Comparison of ENCODE assay signal across 10 cellular contexts in genomic region chr11:45178890-45179663, GRCh38. TPM values are rescaled to one million over a fixed set of nuclear protein-coding genes. Genes with fewer than 3 reads are reported as not detected.
A peak's percentile ranks its signal among the peaks of the same experiment; 100 is the strongest.
DNase-seq lines count a peak whose midpoint lies in the region; ATAC-seq, FAIRE-seq and TF ChIP-seq lines count a peak whose summit lies in the region.
"Had no signal": no experiment of that assay in that cellular context is flagged by ENCODE, and none has a peak within 500 bp of the region (broad histone marks: within the 10 kb centered on the region; RNA-seq: fewer than 3 reads in every experiment).

No MANE protein-coding gene starts in this region.

- ATAC-seq in HepG2: no peak
- no peak for ATAC-seq in right lobe of liver
- no peak for ATAC-seq in GM18505 (IDR thresholded peaks at IDR 0.05; ENCODE audit: unreplicated experiment)
- no peak for ATAC-seq in GM18867 (IDR thresholded peaks at IDR 0.05; ENCODE audit: unreplicated experiment)

- H3K4me3 ChIP-seq in HepG2 (replicated peaks in 1 of 3; ENCODE audit: insufficient read depth in 1 of 3, low read depth in 2 of 3, low read length in 3 of 3) (no peak overlapping the region), right lobe of liver (no peak overlapping the region), muscle layer of duodenum (ENCODE audit: low read depth in 1 of 2, low read length in 2 of 2) (peak overlapping the region in 1 of 2 donors; percentile 57)

- TF ChIP-seq CTCF in HepG2 (CRISPR knock-in tag; IDR thresholded peaks at IDR 0.05) (no peak), right lobe of liver (IDR thresholded peaks at IDR 0.05) (no peak)

- no peaks in the 10 kb centered on the region for H3K9me3 ChIP-seq in HepG2 (ENCODE audit: low read length)
- no peaks in the 10 kb centered on the region for H3K9me3 ChIP-seq in right lobe of liver
- no peaks in the 10 kb centered on the region for H3K9me3 ChIP-seq in muscle layer of duodenum (ENCODE audit: control insufficient read depth in 1 of 2, low read length in 2 of 2)

- in situ Hi-C loops in HepG2 (cut with HindIII; ENCODE audit: extremely low pct_ligation_motif_present, low pct_unique_long_range_greater_than_20kb): no loop called here

- H3K36me3 ChIP-seq in HepG2 (replicated peaks in 1 of 2; ENCODE audit: control insufficient read depth in 1 of 2, insufficient read depth in 2 of 2, low read length in 2 of 2) (peaks cover 4 to 9% of the 10 kb centered on the region in 2 experiments; a peak in 4 of 5 replicates), right lobe of liver (no peaks in the 10 kb centered on the region), muscle layer of duodenum (ENCODE audit: control insufficient read depth in 1 of 2, insufficient read depth in 2 of 2, low read length in 2 of 2) (peaks cover 12 to 13% of the 10 kb centered on the region in 2 donors)

- DNase-seq in HepG2 (ENCODE audit: low spot score): no peak
- no peak for DNase-seq in right lobe of liver
- DNase-seq in caudate nucleus (lab: John Stamatoyannopoulos, UW): peak in 7 of 61 donors; percentile 36 to 93 (median 58)
- DNase-seq in T-helper 1 cell: no peak
- DNase-seq in NCI-H510A (lab: John Stamatoyannopoulos, UW): no peak
- DNase-seq: activated T-cell treated with anti-CD3 and anti-CD28 coated beads, Interleukin-2, amount 50 U/mL, for 4 hours; COR-L47 had no signal

- H3K27me3 ChIP-seq in HepG2 (ENCODE audit: control insufficient read depth in 1 of 2, insufficient read depth in 2 of 2, low read length in 2 of 2) (no peaks in the 10 kb centered on the region; a peak in 1 of 5 replicates), right lobe of liver (no peaks in the 10 kb centered on the region), muscle layer of duodenum (ENCODE audit: low read depth, low read length) (no peaks in the 10 kb centered on the region)

- H3K4me1 ChIP-seq in HepG2 (ENCODE audit: insufficient read depth, low read length) (peaks cover 16% of the 10 kb centered on the region), right lobe of liver (peaks cover 0 to 17% (median 2%) of the 10 kb centered on the region in 4 donors), muscle layer of duodenum (ENCODE audit: control insufficient read depth in 1 of 2, insufficient read depth in 2 of 2, low read length in 2 of 2) (peaks cover 7 to 20% of the 10 kb centered on the region in 2 donors)

- WGBS in HepG2 (ENCODE audit: low lambda C conversion rate): 93% methylated on average over 8 of the region's 8 CpGs
- WGBS in right lobe of liver (ENCODE audit: insufficient coverage, low coverage, low lambda C conversion rate, missing lambda C conversion rate): 86% methylated on average over 6 of the region's 8 CpGs

- POLR2A ChIA-PET in HepG2 (lab: Yijun Ruan, JAX): interaction anchor here (1.3 kb wide), 1 partner anchor 24 kb away, joined by 3 read pairs; no protein-coding TSS in a partner anchor

- H3K9ac ChIP-seq in HepG2 (ENCODE audit: insufficient read depth, low read depth, low read length): no peak overlapping the region

- FAIRE-seq in HepG2 (lab: Jason Lieb, UNC): no peak

- no peak for TF ChIP-seq POLR2A in HepG2 (IDR thresholded peaks at IDR 0.05; ENCODE audit: insufficient read depth in 1 of 2, low read depth in 2 of 2, low read length in 2 of 2)
- TF ChIP-seq POLR2A in right lobe of liver (IDR thresholded peaks at IDR 0.05): no peak
- no peak for TF ChIP-seq POLR2A in GM18505 (IDR thresholded peaks at IDR 0.05; ENCODE audit: borderline replicate concordance, extremely low read depth, insufficient read depth, insufficient read length)

- H4K20me1 ChIP-seq in HepG2 (ENCODE audit: insufficient read depth, low read length): no peaks in the 10 kb centered on the region

- H3K79me2 ChIP-seq in HepG2 (ENCODE audit: insufficient read depth, low read length): no peaks in the 10 kb centered on the region

- peak overlapping the region; percentile 70; the same call in 1 of the 2 replicates for H3K4me2 ChIP-seq in HepG2 (ENCODE audit: low read depth, low read length)

- no peak overlapping the region for H2AFZ ChIP-seq in HepG2 (ENCODE audit: low read length)

- TF ChIP-seq RAD21 in HepG2 (CRISPR knock-in tag; IDR thresholded peaks at IDR 0.05): no peak

- TF ChIP-seq EP300 in HepG2 (IDR thresholded peaks at IDR 0.05; ENCODE audit: low read depth in 2 of 2, low read length in 2 of 2): no peak
- no peak for TF ChIP-seq EP300 in HepG2 (CRISPR knock-in tag; IDR thresholded peaks at IDR 0.05; ENCODE audit: borderline replicate concordance)

- TSS peak; percentile 73 for BruUV-seq in HepG2 (replicated peaks; lab: Mats Ljungman, UMichigan)

- CTCF ChIA-PET in HepG2 (lab: Yijun Ruan, JAX; ENCODE audit: low intra/inter-chr PET ratio, low total read pairs): no interaction called here

- H3K27ac ChIP-seq in HepG2 (ENCODE audit: extremely low read length, insufficient read depth, low read length): no peak overlapping the region
- H3K27ac ChIP-seq in right lobe of liver: no peak overlapping the region
- H3K27ac ChIP-seq in caudate nucleus (ENCODE audit: low read depth, low read length): peak overlapping the region; percentile 45
- H3K27ac ChIP-seq in muscle layer of duodenum (ENCODE audit: low read length): peak overlapping the region; percentile 65

- intact Hi-C loops in HepG2 (cut with micrococcal nuclease; ENCODE audit: unreplicated experiment) (no loop called here), right lobe of liver (cut with DNase I) (no loop called here)

TF ChIP-seq in HepG2, 621 proteins besides CTCF, POLR2A, EP300 and RAD21:
- TF ChIP-seq RXRA (CRISPR knock-in tag; IDR thresholded peaks at IDR 0.05) (no peak), CREB1 (IDR thresholded peaks at IDR 0.05) (peak; percentile 30; the same call in 1 of the 2 replicates), CREB1 (CRISPR knock-in tag; IDR thresholded peaks at IDR 0.05) (no peak)

RNA-seq across cellular contexts. Expression of gene PRDM11, which starts 32.6 kb away (rescaled TPM):
- total RNA-seq in HepG2 (2016; rRNA removed; fragmentation: Illumina TruSeq; extraction: Trizol) (4.1 and 4.7 TPM in 2 replicates), right lobe of liver (1 to 10 TPM; 1.4 to 4.1 (median 3.8) TPM)
- 1.5 and 1.8 TPM in 2 replicates for total RNA-seq in HepG2 (2016; cell fraction: cytosol; rRNA removed; fragmentation: Illumina TruSeq; extraction: Trizol; ENCODE audit: low read depth)
- 3.4 and 4.3 TPM in 2 replicates for total RNA-seq in HepG2 (2016; cell fraction: insoluble cytoplasmic fraction; rRNA removed; fragmentation: Illumina TruSeq; extraction: Trizol)
- 3.9 and 5.2 TPM in 2 replicates for total RNA-seq in HepG2 (2016; cell fraction: membrane; rRNA removed; fragmentation: Illumina TruSeq; extraction: Trizol)
- total RNA-seq in HepG2 (2016; cell fraction: nucleus; rRNA removed; fragmentation: Illumina TruSeq; extraction: Trizol): 4.6 and 6.1 TPM in 2 replicates
- 3.3 and 3.4 TPM in 2 replicates for polyA plus RNA-seq in HepG2 (2011; rRNA removed)
- 2.0 and 2.7 TPM in 2 replicates for polyA plus RNA-seq in HepG2 (2011; cell fraction: cytosol; rRNA removed)
- polyA plus RNA-seq in HepG2 (2011; cell fraction: nucleus; rRNA removed): 6.4 and 6.7 TPM in 2 replicates
- polyA plus RNA-seq in HepG2 (2012): 2.3 and 2.4 TPM in 2 replicates
- 0.77 and 0.81 TPM in 2 replicates for polyA plus RNA-seq in HepG2 (2016; cell fraction: cytosol; fragmentation: Illumina TruSeq; extraction: Trizol; ENCODE audit: low read depth)
- 2.8 and 4.0 TPM in 2 replicates for polyA plus RNA-seq in HepG2 (2016; cell fraction: insoluble cytoplasmic fraction; fragmentation: Illumina TruSeq; extraction: Trizol; ENCODE audit: low read depth)
- polyA plus RNA-seq in HepG2 (2016; cell fraction: membrane; fragmentation: Illumina TruSeq; extraction: Trizol; ENCODE audit: low read depth): 2.1 and 2.4 TPM in 2 replicates
- polyA plus RNA-seq in HepG2 (2016; cell fraction: nucleus; fragmentation: Illumina TruSeq; extraction: Trizol; ENCODE audit: insufficient read depth, low read depth): 7.1 and 7.4 TPM in 2 replicates
- polyA minus RNA-seq in HepG2 (2011; rRNA and poly(A)+ RNA removed; ENCODE audit: low replicate concordance): 7.8 and 17.5 TPM in 2 replicates
- 3.5 and 6.2 TPM in 2 replicates for polyA minus RNA-seq in HepG2 (2011; cell fraction: cytosol; rRNA and poly(A)+ RNA removed)
- 5.0 and 7.6 TPM in 2 replicates for polyA minus RNA-seq in HepG2 (2011; cell fraction: nucleus; rRNA and poly(A)+ RNA removed)

Comparison
In these comparisons a context has a peak if more than half of its experiments do, and no peak if none do; other contexts are left out.
1. H3K27ac ChIP-seq: peak in caudate nucleus (single experiment) and muscle layer of duodenum (single experiment); none in HepG2 (single experiment) and right lobe of liver (0 of 3).